ENCODE assay signal across 12 cellular contexts in the genomic region with DNA sequence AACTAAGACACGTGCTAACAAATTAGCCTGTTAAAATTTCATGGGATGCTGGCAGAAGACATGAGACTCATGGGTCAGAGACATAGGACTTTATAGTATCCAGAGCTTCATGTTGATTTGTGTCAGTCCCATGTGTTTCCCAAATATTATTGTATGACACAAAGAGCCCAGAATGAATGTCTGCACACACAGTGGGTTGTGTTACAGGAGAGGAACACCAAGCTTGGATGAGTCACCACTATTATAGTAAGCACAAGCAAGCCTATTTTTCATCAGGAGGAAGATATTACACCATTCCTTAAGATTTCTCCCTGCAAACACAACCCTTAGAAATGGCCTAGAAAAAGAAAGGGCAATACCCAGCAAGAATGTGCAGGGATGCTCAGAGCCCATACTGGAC. TPM values are rescaled to one million over a fixed set of nuclear protein-coding genes. Genes with fewer than 3 reads are reported as not detected.
DNase-seq lines count a peak whose midpoint lies in the region; ATAC-seq, FAIRE-seq and TF ChIP-seq lines count a peak whose summit lies in the region.
"Had no signal": no experiment of that assay in that cellular context is flagged by ENCODE, and none has a peak within 500 bp of the region (broad histone marks: within the 10 kb centered on the region; RNA-seq: fewer than 3 reads in every experiment).

No MANE protein-coding gene starts in this region.

- H3K9ac ChIP-seq in IMR-90 (ENCODE audit: low read depth, low read length), result no peak overlapping the region
- no peak overlapping the region for H3K9ac ChIP-seq in K562 (ENCODE audit: insufficient read depth in 1 of 2, low read depth in 2 of 2, low read length in 2 of 2)

- BruUV-seq in IMR-90 (replicated peaks; lab: Mats Ljungman, UMichigan), result no TSS peak
- BruUV-seq in K562 (replicated peaks; lab: Mats Ljungman, UMichigan), result no TSS peak

- H2AFZ ChIP-seq in IMR-90 (replicated peaks; ENCODE audit: low read length, poor library complexity), result no peak overlapping the region
- peak overlapping the region; percentile 76; the same call in 1 of the 2 replicates for H2AFZ ChIP-seq in K562 (ENCODE audit: low read depth, low read length)

- H3K27ac ChIP-seq in IMR-90 (ENCODE audit: insufficient read depth, low read length), result no peak overlapping the region
- peak overlapping the region; percentile 23; the same call in 1 of the 3 replicates for H3K27ac ChIP-seq in K562 (ENCODE audit: extremely low read depth, low read depth, low read length)
- no peak overlapping the region for H3K27ac ChIP-seq in right lobe of liver
- H3K27ac ChIP-seq: testis had no signal

- H4K20me1 ChIP-seq in IMR-90 (ENCODE audit: insufficient read depth, low read length) (no peaks in the 10 kb centered on the region), K562 (replicated peaks; ENCODE audit: control insufficient read depth, insufficient read depth, low read length) (no peaks in the 10 kb centered on the region)

- no peak overlapping the region for H3K4ac ChIP-seq in IMR-90 (ENCODE audit: low read depth, low read length)

- no peak overlapping the region for H2BK5ac ChIP-seq in IMR-90 (ENCODE audit: low read depth, low read length, poor library complexity, severe bottlenecking)

- POLR2A ChIA-PET in IMR-90 (lab: Charles Lee; ENCODE audit: unreplicated experiment), result no interaction called here
- POLR2A ChIA-PET in K562 (lab: Yijun Ruan, JAX), result no interaction called here

- ATAC-seq in IMR-90 (ENCODE audit: low read depth) (peak; percentile 90), K562 (no peak), right lobe of liver (no peak)
- ATAC-seq: naive thymus-derived CD8-positive, alpha-beta T cell had no signal

- no CpG with 5 or more reads among the region's 1 CpG for WGBS in IMR-90 (ENCODE audit: extremely low coverage in 2 of 2, insufficient read length in 1 of 2), 2 experiments
- 94% methylated on average over 1 of the region's 1 CpG for WGBS in K562 (ENCODE audit: insufficient coverage, low coverage, missing lambda C conversion rate)
- 60% methylated on average over 1 of the region's 1 CpG for WGBS in right lobe of liver (ENCODE audit: insufficient coverage, low coverage, low lambda C conversion rate, missing lambda C conversion rate)

- H3K27me3 ChIP-seq in IMR-90 (ENCODE audit: control insufficient read depth, insufficient read depth, low read length) (no peaks in the 10 kb centered on the region), K562 (ENCODE audit: control insufficient read depth in 2 of 2, insufficient read depth in 2 of 2, low read length in 2 of 2) (no peaks in the 10 kb centered on the region), right lobe of liver (no peaks in the 10 kb centered on the region)
- H3K27me3 ChIP-seq: testis had no signal

- H3K4me2 ChIP-seq in IMR-90 (ENCODE audit: low read depth, low read length) (no peak overlapping the region), K562 (ENCODE audit: insufficient read depth, low read length) (no peak overlapping the region)

- TF ChIP-seq CTCF in IMR-90 (conservative IDR thresholded peaks at IDR 0.05; ENCODE audit: low read depth, low read length) (no peak), K562 (IDR thresholded peaks at IDR 0.05 in 2 of 3, conservative IDR thresholded peaks at IDR 0.05 in 1 of 3; ENCODE audit: insufficient read depth in 2 of 3, low read depth in 1 of 3, low read length in 3 of 3) (no peak), foreskin fibroblast (IDR thresholded peaks at IDR 0.05; ENCODE audit: low read depth, low read length) (no peak), right lobe of liver (IDR thresholded peaks at IDR 0.05) (no peak)

- intact Hi-C loops in IMR-90 (cut with micrococcal nuclease) (no loop called here), K562 (cut with micrococcal nuclease) (loop anchor here (2.0 kb wide), 1 partner anchor 15 kb away; the partner anchor contains the start of gene BBS12), right lobe of liver (cut with DNase I) (loop anchor here in 1 of 2 donors (10.0 kb wide), 1 partner anchor 187 kb away; no protein-coding TSS in a partner anchor)

- H4K8ac ChIP-seq in IMR-90 (ENCODE audit: low read depth in 2 of 2, low read length in 2 of 2), result no peak overlapping the region

- H3K18ac ChIP-seq in IMR-90 (ENCODE audit: low read depth, low read length), result no peak overlapping the region

- H2BK120ac ChIP-seq in IMR-90 (ENCODE audit: low read depth, low read length), result no peak overlapping the region

- dilution Hi-C loops in IMR-90 (cut with HindIII; ENCODE audit: low sequenced_read_pairs, unreplicated experiment), result no loop called here

- TF ChIP-seq POLR2A in IMR-90 (IDR thresholded peaks at IDR 0.05; ENCODE audit: low read depth, low read length) (no peak), K562 (conservative IDR thresholded peaks at IDR 0.05) (no peak), right lobe of liver (IDR thresholded peaks at IDR 0.05) (no peak)

- H3K79me2 ChIP-seq in K562 (ENCODE audit: control insufficient read depth, insufficient read depth, low read length), result peaks cover 11% of the 10 kb centered on the region; the same call in 1 of the 3 replicates

- H3K79me1 ChIP-seq in IMR-90 (ENCODE audit: low read depth in 1 of 2, low read length in 2 of 2), result no peaks in the 10 kb centered on the region

- DNase-seq in AG08395 (ENCODE audit: low spot score) (peak; percentile 51), IMR-90 (peak; percentile 91), K562 (ENCODE audit: extremely low read depth in 1 of 4, low spot score in 3 of 4) (no peak), foreskin fibroblast (peak; percentile 73 to 80), NCI-H1092 (lab: John Stamatoyannopoulos, UW) (no peak), NCI-H524 (lab: John Stamatoyannopoulos, UW) (no peak), right lobe of liver (no peak)
- no peak for DNase-seq in effector CD4-positive, alpha-beta T cell
- DNase-seq: naive thymus-derived CD8-positive, alpha-beta T cell; NCI-H2081; NCI-H748 treated with DMSO at 0.1 percent for 48 hours; testis had no signal

- H3K56ac ChIP-seq in IMR-90 (ENCODE audit: extremely low read depth, insufficient read depth, low read length), result no peak overlapping the region

- in situ Hi-C loops in IMR-90 (cut with MboI; ENCODE audit: low sequenced_read_pairs), result no loop called here
- in situ Hi-C loops in K562 (cut with MboI), result no loop called here

- no peak overlapping the region for H4K91ac ChIP-seq in IMR-90 (ENCODE audit: insufficient read depth, low read depth, low read length)

- no peak overlapping the region for H4K5ac ChIP-seq in IMR-90 (ENCODE audit: low read depth, low read length)

- H2AK5ac ChIP-seq in IMR-90 (ENCODE audit: low read depth, low read length), result no peak overlapping the region

- H2BK20ac ChIP-seq in IMR-90 (ENCODE audit: low read depth, low read length), result no peak overlapping the region

- FAIRE-seq in K562 (lab: Jason Lieb, UNC), result no peak

- H3K14ac ChIP-seq in IMR-90 (replicated peaks; ENCODE audit: low read depth, low read length), result no peak overlapping the region

- TF ChIP-seq EP300 in K562 (IDR thresholded peaks at IDR 0.05; ENCODE audit: low read length), result no peak

- H3K9me1 ChIP-seq in IMR-90 (ENCODE audit: insufficient read depth, low read length) (peaks cover 2% of the 10 kb centered on the region; the same call in 1 of the 2 replicates), K562 (ENCODE audit: control insufficient read depth, insufficient read depth, low read length) (no peaks in the 10 kb centered on the region)

- no peak overlapping the region for H2BK15ac ChIP-seq in IMR-90 (ENCODE audit: low read depth, low read length)

- no peaks in the 10 kb centered on the region for H3K36me3 ChIP-seq in IMR-90 (ENCODE audit: control insufficient read depth, insufficient read depth, low read length)
- peaks cover 9% of the 10 kb centered on the region; the same call in 1 of the 3 replicates for H3K36me3 ChIP-seq in K562 (ENCODE audit: control insufficient read depth, insufficient read depth, low read length)
- no peaks in the 10 kb centered on the region for H3K36me3 ChIP-seq in right lobe of liver

- H3K4me3 ChIP-seq in IMR-90 (ENCODE audit: insufficient read depth, low read depth, low read length) (no peak overlapping the region), K562 (no peak overlapping the region), foreskin fibroblast (ENCODE audit: low read depth in 1 of 2, low read length in 2 of 2) (no peak overlapping the region), right lobe of liver (no peak overlapping the region)
- H3K4me3 ChIP-seq: testis had no signal

- CTCF ChIA-PET in IMR-90 (lab: Yijun Ruan, JAX), result interaction anchor here (0.5 to 1.1 kb wide), 3 partner anchors 16 to 166 kb away, joined by 3 to 4 read pairs (median 3); partner anchors contain the start of gene BBS12
- CTCF ChIA-PET in K562 (lab: Yijun Ruan, JAX; ENCODE audit: low intra/inter-chr PET ratio), result no interaction called here

- no peak overlapping the region for H3K23ac ChIP-seq in IMR-90 (ENCODE audit: low read depth, low read length)

- H3K4me1 ChIP-seq in IMR-90 (ENCODE audit: control insufficient read depth, insufficient read depth, low read length), result peaks cover 3% of the 10 kb centered on the region; the same call in 1 of the 2 replicates
- H3K4me1 ChIP-seq in K562 (replicated peaks in 1 of 2; ENCODE audit: control insufficient read depth in 2 of 2, insufficient read depth in 2 of 2, low read length in 2 of 2), result peaks cover 0 to 42% of the 10 kb centered on the region in 2 experiments; a peak in 3 of 5 replicates
- no peaks in the 10 kb centered on the region for H3K4me1 ChIP-seq in right lobe of liver
- H3K4me1 ChIP-seq: testis had no signal

- no peak overlapping the region for H2AK9ac ChIP-seq in IMR-90 (replicated peaks; ENCODE audit: low read depth, low read length, poor library complexity)

- no peak for TF ChIP-seq RAD21 in IMR-90 (IDR thresholded peaks at IDR 0.05; ENCODE audit: low read length)
- no peak for TF ChIP-seq RAD21 in K562 (CRISPR knock-in tag; conservative IDR thresholded peaks at IDR 0.05 in 1 of 2, IDR thresholded peaks at IDR 0.05 in 1 of 2)

- H3K9me3 ChIP-seq in IMR-90 (ENCODE audit: control insufficient read depth, insufficient read depth, low read length) (no peaks in the 10 kb centered on the region), K562 (replicated peaks; ENCODE audit: control insufficient read depth, insufficient read depth, low read depth, low read length) (peaks cover 21% of the 10 kb centered on the region), right lobe of liver (no peaks in the 10 kb centered on the region)
- H3K9me3 ChIP-seq: testis had no signal

RNA-seq across cellular contexts. Expression of gene BBS12, which starts 15.4 kb away (rescaled TPM):
- total RNA-seq in IMR-90 (2012; rRNA removed) (5.0 and 5.9 TPM in 2 replicates), K562 (2014; rRNA removed) (2.7 and 2.9 TPM in 2 replicates), K562 (2014; rRNA removed; fragmentation: Illumina TruSeq; extraction: Trizol) (4.4 and 4.8 TPM in 2 replicates), K562 (2015; rRNA removed; fragmentation: Illumina TruSeq; extraction: Trizol) (5.3 and 5.5 TPM in 2 replicates), K562 (2021) (3.0 and 3.1 TPM in 2 replicates), right lobe of liver (1 to 10 TPM in 1 of 6 experiments, under 1 TPM in 5; 0.25 to 1.1 (median 0.65) TPM)
- polyA plus RNA-seq in IMR-90 (2012; rRNA removed) (0.87 and 1.1 TPM in 2 replicates), K562 (2011; rRNA removed) (2.5 and 2.8 TPM in 2 replicates), K562 (2014; fragmentation: Illumina TruSeq; extraction: Trizol) (3.3 and 3.5 TPM in 2 replicates), K562 (2014; fragmentation: Nextera tagmentation; extraction: Ambion mirVana) (1 to 10 TPM; 5.1 to 6.5 TPM), K562 (2014; rRNA removed) (2.1 and 3.2 TPM in 2 replicates)
- polyA plus RNA-seq in IMR-90 (2012; cell fraction: cytosol; rRNA removed), result 0.27 and 0.43 TPM in 2 replicates
- 0.04 and 0.46 TPM in 2 replicates for polyA plus RNA-seq in IMR-90 (2012; cell fraction: nucleus; rRNA removed; ENCODE audit: low replicate concordance)
- total RNA-seq in K562 (2011; cell fraction: chromatin; rRNA removed; ENCODE audit: low replicate concordance), result 2.4 and 7.3 TPM in 2 replicates
- 1.8 and 2.3 TPM in 2 replicates for total RNA-seq in K562 (2011; cell fraction: nucleolus; rRNA removed)
- total RNA-seq in K562 (2011; cell fraction: nucleoplasm; rRNA removed), result 2.2 and 3.2 TPM in 2 replicates
- 1.1 and 1.5 TPM in 2 replicates for polyA plus RNA-seq in K562 (2011; cell fraction: cytosol; rRNA removed)
- polyA plus RNA-seq in K562 (2011; cell fraction: nucleus; rRNA removed), result 1.0 and 2.5 TPM in 2 replicates
- 3.3 and 5.8 TPM in 2 replicates for polyA plus RNA-seq in K562 (2012)
- polyA minus RNA-seq in K562 (2011; rRNA and poly(A)+ RNA removed), result 4.7 and 5.5 TPM in 2 replicates
- polyA minus RNA-seq in K562 (2011; cell fraction: cytosol; rRNA and poly(A)+ RNA removed), result 2.0 and 2.6 TPM in 2 replicates
- polyA minus RNA-seq in K562 (2011; cell fraction: nucleus; rRNA and poly(A)+ RNA removed), result 3.2 and 8.6 TPM in 2 replicates

Comparison
In these comparisons a context has a peak if more than half of its experiments do, and no peak if none do; other contexts are left out.
1. DNase-seq: peak in AG08395 (single experiment), IMR-90 (single experiment) and foreskin fibroblast (2 of 2); none in K562 (0 of 4), NCI-H1092 (single experiment), NCI-H524 (0 of 2), right lobe of liver (0 of 3) and effector CD4-positive, alpha-beta T cell (single experiment).